In genomic region chr17:31506517-31506916, GRCh38 we compare ENCODE assay signal across 2 cellular contexts.
TF ChIP-seq lines count a peak whose summit lies in the region.

No MANE protein-coding gene starts in this region.

TF ChIP-seq in A549, 52 proteins besides CTCF, POLR2A, EP300 and RAD21 (continued from another document):
- TF ChIP-seq MYC (IDR thresholded peaks at IDR 0.05; ENCODE audit: borderline replicate concordance, low read length) (no peak), MAX (IDR thresholded peaks at IDR 0.05) (no peak), EHF (CRISPR knock-in tag; IDR thresholded peaks at IDR 0.05) (no peak), RNF2 (IDR thresholded peaks at IDR 0.05; ENCODE audit: borderline replicate concordance, low read depth) (no peak), ZC3H11A (IDR thresholded peaks at IDR 0.05) (no peak), POLR2AphosphoS2 (conservative IDR thresholded peaks at IDR 0.05; ENCODE audit: low read length) (no peak), FOSB (CRISPR knock-in tag; IDR thresholded peaks at IDR 0.05) (no peak), HOXB5 (CRISPR knock-in tag; IDR thresholded peaks at IDR 0.05) (no peak), FOXS1 (CRISPR knock-in tag; IDR thresholded peaks at IDR 0.05) (no peak), EHMT2 (IDR thresholded peaks at IDR 0.05; ENCODE audit: low read depth) (no peak), NR3C1 (IDR thresholded peaks at IDR 0.05) (no peak), CHD4 (IDR thresholded peaks at IDR 0.05; ENCODE audit: borderline replicate concordance) (no peak), JUNB (IDR thresholded peaks at IDR 0.05) (no peak), TFCP2L1 (CRISPR knock-in tag; IDR thresholded peaks at IDR 0.05) (no peak), ESRRA (IDR thresholded peaks at IDR 0.05; ENCODE audit: borderline replicate concordance, low read length) (no peak)

TF ChIP-seq in WTC11, 78 proteins besides CTCF, POLR2A, EP300 and RAD21 (continued from another document):
- TF ChIP-seq MAX (CRISPR knock-in tag; IDR thresholded peaks at IDR 0.05) (no peak), ESRRA (CRISPR knock-in tag; IDR thresholded peaks at IDR 0.05; ENCODE audit: borderline replicate concordance) (no peak), NR2C2 (CRISPR knock-in tag; IDR thresholded peaks at IDR 0.05) (no peak), USF1 (CRISPR knock-in tag; IDR thresholded peaks at IDR 0.05) (no peak), ELF4 (CRISPR knock-in tag; IDR thresholded peaks at IDR 0.05; ENCODE audit: low read depth) (no peak), RELA (CRISPR knock-in tag; IDR thresholded peaks at IDR 0.05; ENCODE audit: borderline replicate concordance) (no peak), ATF6 (CRISPR knock-in tag; IDR thresholded peaks at IDR 0.05) (no peak), ZMAT4 (CRISPR knock-in tag; IDR thresholded peaks at IDR 0.05) (no peak)
TF ChIP-seq in WTC11: peak in this region for 0.
